ENCODE assay signal across 15 cellular contexts in the genomic region with DNA sequence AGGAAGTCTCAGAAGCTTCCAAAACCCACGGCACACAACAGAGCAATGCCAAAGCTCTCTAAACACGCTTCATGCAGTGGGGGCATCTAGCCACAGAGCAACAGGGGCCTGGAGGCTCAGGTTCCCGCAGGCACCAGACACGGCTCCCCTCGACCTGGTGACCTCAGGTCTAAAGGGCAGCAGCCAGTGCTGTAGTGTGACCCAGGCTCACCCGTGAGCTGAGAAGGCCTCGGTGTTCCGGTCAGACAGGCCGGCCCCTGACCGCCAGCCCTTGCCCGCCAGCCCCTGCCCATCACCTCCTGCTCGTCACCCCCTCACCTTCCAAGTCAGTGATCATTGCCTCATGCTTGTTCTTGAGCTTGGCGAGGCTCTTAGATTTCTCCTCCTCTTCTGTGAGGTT. TPM values are rescaled to one million over a fixed set of nuclear protein-coding genes. Genes with fewer than 3 reads are reported as not detected.
DNase-seq lines count a peak whose midpoint lies in the region; ATAC-seq and TF ChIP-seq lines count a peak whose summit lies in the region.
"Had no signal": no experiment of that assay in that cellular context is flagged by ENCODE, and none has a peak within 500 bp of the region (broad histone marks: within the 10 kb centered on the region; RNA-seq: fewer than 3 reads in every experiment).

No MANE protein-coding gene starts in this region.

- CTCF ChIA-PET in MCF 10A (lab: Yijun Ruan, JAX) = interaction anchor here (0.9 to 11.4 kb wide), 9 partner anchors 9 to 188 kb away, joined by 3 to 180 read pairs (median 5); no protein-coding TSS in a partner anchor
- CTCF ChIA-PET in RWPE1 (lab: Yijun Ruan, JAX) = no interaction called here

- no peak overlapping the region for H3K4ac ChIP-seq in mesendoderm (ENCODE audit: low read depth, low read length)

- no peak overlapping the region for H4K5ac ChIP-seq in mesendoderm (ENCODE audit: low read length)

- no peak for TF ChIP-seq POLR2A in breast epithelium (IDR thresholded peaks at IDR 0.05)

- no peaks in the 10 kb centered on the region for H3K9me3 ChIP-seq in breast epithelium

- H3K4me3 ChIP-seq in breast epithelium (no peak overlapping the region), mesendoderm (ENCODE audit: low read length) (no peak overlapping the region)

- H3K9me3 Mint-ChIP-seq in MCF 10A (ENCODE audit: unreplicated experiment) = no peaks in the 10 kb centered on the region
- H3K9me3 Mint-ChIP-seq in stimulated activated naive B cell treated with anti-CD40 and anti-IgM and Interleukin-4, amounts not matched to agents 10 μg/mL and 1 μg/mL and 100 μg/mL, for 72 hours = no peaks in the 10 kb centered on the region
- no peaks in the 10 kb centered on the region for H3K9me3 Mint-ChIP-seq in activated T-helper 2 cell treated with anti-CD3 and anti-CD28 coated beads, Interferon-gamma antibody, Interleukin-2, Interleukin-4, amounts not matched to agents 10 μg/mL and 5 μg/mL and 100 μg/mL, durations not matched to agents 14 hours and 24 hours and 36 hours

- TF ChIP-seq CTCF in breast epithelium (IDR thresholded peaks at IDR 0.05) (no peak), MCF 10A (IDR thresholded peaks at IDR 0.05; ENCODE audit: unreplicated experiment) (no peak), RWPE1 (conservative IDR thresholded peaks at IDR 0.05; ENCODE audit: low read depth) (no peak)

- POLR2A ChIA-PET in MCF 10A (lab: Yijun Ruan, JAX) = interaction anchor here (1.0 to 1.5 kb wide), 2 partner anchors 9 to 19 kb away, joined by 3 read pairs; no protein-coding TSS in a partner anchor
- POLR2A ChIA-PET in RWPE1 (lab: Yijun Ruan, JAX; ENCODE audit: low non-redundant PET) = no interaction called here

- H3K4me1 ChIP-seq in breast epithelium (no peaks in the 10 kb centered on the region), mesendoderm (ENCODE audit: control insufficient read depth, low read depth, low read length) (no peaks in the 10 kb centered on the region)

- no peak overlapping the region for H3K4me2 ChIP-seq in mesendoderm (ENCODE audit: low read length)

- H3K27me3 ChIP-seq in breast epithelium (no peaks in the 10 kb centered on the region), mesendoderm (ENCODE audit: insufficient read depth, low read length, poor library complexity) (no peaks in the 10 kb centered on the region)

- no peak overlapping the region for H2BK120ac ChIP-seq in mesendoderm (ENCODE audit: low read depth, low read length)

- no CpG with 5 or more reads among the region's 13 CpGs for WGBS in mesendoderm (ENCODE audit: extremely low coverage, insufficient coverage, low lambda C conversion rate)

- no peak overlapping the region for H3K56ac ChIP-seq in mesendoderm (ENCODE audit: low read length)

- H2BK15ac ChIP-seq in mesendoderm (replicated peaks; ENCODE audit: low read depth) = no peak overlapping the region

- no peak overlapping the region for H3K9ac ChIP-seq in mesendoderm (ENCODE audit: low read length)

- H3K18ac ChIP-seq in mesendoderm (ENCODE audit: low read length) = no peak overlapping the region

- intact Hi-C loops in breast epithelium (cut with DNase I; ENCODE audit: low total_unique reads) (no loop called here), MCF 10A (cut with micrococcal nuclease) (no loop called here)
- intact Hi-C loops in activated T-helper 2 cell treated with anti-CD3 and anti-CD28 coated beads, Interferon-gamma antibody, Interleukin-2, Interleukin-4, amounts not matched to agents 10 μg/mL and 5 μg/mL and 100 μg/mL, durations not matched to agents 14 hours and 24 hours and 36 hours (cut with micrococcal nuclease) = no loop called here

- peaks cover 10% of the 10 kb centered on the region for H3K79me1 ChIP-seq in mesendoderm (ENCODE audit: low read length)

- no peak for DNase-seq in breast epithelium (ENCODE audit: low spot score in 2 of 2)
- DNase-seq in MCF 10A (ENCODE audit: unreplicated experiment) = no peak
- DNase-seq in RWPE1 (ENCODE audit: low spot score) = no peak
- DNase-seq in left lobe of liver (ENCODE audit: low spot score) = peak; percentile 72
- DNase-seq in stimulated activated naive B cell treated with anti-CD40 and anti-IgM and Interleukin-4, amounts not matched to agents 10 μg/mL and 1 μg/mL and 100 μg/mL, for 72 hours = no peak
- no peak for DNase-seq in activated T-helper 2 cell treated with anti-CD3 and anti-CD28 coated beads, Interferon-gamma antibody, Interleukin-2, Interleukin-4, amounts not matched to agents 10 μg/mL and 5 μg/mL and 100 μg/mL, durations not matched to agents 14 hours and 24 hours and 36 hours (ENCODE audit: low spot score)
- no peak for DNase-seq in mesendoderm
- DNase-seq: GF-D8, KG1, NCI-H1105, NCI-H187 treated with DMSO at 0.1 percent for 48 hours, NCI-H446, PC-3 had no signal

- no peaks in the 10 kb centered on the region for H3K4me1 Mint-ChIP-seq in MCF 10A (ENCODE audit: insufficient read depth, unreplicated experiment)
- peaks cover 15 to 31% of the 10 kb centered on the region in 2 donors for H3K4me1 Mint-ChIP-seq in stimulated activated naive B cell treated with anti-CD40 and anti-IgM and Interleukin-4, amounts not matched to agents 10 μg/mL and 1 μg/mL and 100 μg/mL, for 72 hours
- H3K4me1 Mint-ChIP-seq in activated T-helper 2 cell treated with anti-CD3 and anti-CD28 coated beads, Interferon-gamma antibody, Interleukin-2, Interleukin-4, amounts not matched to agents 10 μg/mL and 5 μg/mL and 100 μg/mL, durations not matched to agents 14 hours and 24 hours and 36 hours (ENCODE audit: low read depth) = peaks cover 8% of the 10 kb centered on the region

- H3K36me3 ChIP-seq in breast epithelium (peaks cover 38% of the 10 kb centered on the region), mesendoderm (ENCODE audit: control insufficient read depth, insufficient read depth, low read length) (peaks cover 61% of the 10 kb centered on the region)

- H3K36me3 Mint-ChIP-seq in MCF 10A (ENCODE audit: insufficient read depth, unreplicated experiment) = peaks cover 96% of the 10 kb centered on the region
- peaks cover 63 to 72% of the 10 kb centered on the region in 2 donors for H3K36me3 Mint-ChIP-seq in stimulated activated naive B cell treated with anti-CD40 and anti-IgM and Interleukin-4, amounts not matched to agents 10 μg/mL and 1 μg/mL and 100 μg/mL, for 72 hours
- H3K36me3 Mint-ChIP-seq in activated T-helper 2 cell treated with anti-CD3 and anti-CD28 coated beads, Interferon-gamma antibody, Interleukin-2, Interleukin-4, amounts not matched to agents 10 μg/mL and 5 μg/mL and 100 μg/mL, durations not matched to agents 14 hours and 24 hours and 36 hours (ENCODE audit: low read depth) = peaks cover 85% of the 10 kb centered on the region

- no peak overlapping the region for H2BK5ac ChIP-seq in mesendoderm (ENCODE audit: low read length)

- H2AK5ac ChIP-seq in mesendoderm (ENCODE audit: low read length) = no peak overlapping the region

- H3K23ac ChIP-seq in mesendoderm (ENCODE audit: low read length) = no peak overlapping the region

- no peak overlapping the region for H4K8ac ChIP-seq in mesendoderm (ENCODE audit: low read depth, low read length)

- no peaks in the 10 kb centered on the region for H3K27me3 Mint-ChIP-seq in MCF 10A (ENCODE audit: insufficient read depth, unreplicated experiment)
- H3K27me3 Mint-ChIP-seq in stimulated activated naive B cell treated with anti-CD40 and anti-IgM and Interleukin-4, amounts not matched to agents 10 μg/mL and 1 μg/mL and 100 μg/mL, for 72 hours = no peaks in the 10 kb centered on the region
- H3K27me3 Mint-ChIP-seq in activated T-helper 2 cell treated with anti-CD3 and anti-CD28 coated beads, Interferon-gamma antibody, Interleukin-2, Interleukin-4, amounts not matched to agents 10 μg/mL and 5 μg/mL and 100 μg/mL, durations not matched to agents 14 hours and 24 hours and 36 hours (ENCODE audit: low read depth) = no peaks in the 10 kb centered on the region

- H3K27ac ChIP-seq in breast epithelium = peak overlapping the region; percentile 22 to 36
- H3K27ac ChIP-seq in RWPE1 = peak overlapping the region; percentile 33
- no peak overlapping the region for H3K27ac ChIP-seq in mesendoderm (ENCODE audit: low read depth, low read length)

- H3K27ac Mint-ChIP-seq in MCF 10A (ENCODE audit: low read depth, unreplicated experiment) = no peak overlapping the region
- peak overlapping the region; percentile 37 for H3K27ac Mint-ChIP-seq in stimulated activated naive B cell treated with anti-CD40 and anti-IgM and Interleukin-4, amounts not matched to agents 10 μg/mL and 1 μg/mL and 100 μg/mL, for 72 hours
- H3K27ac Mint-ChIP-seq in activated T-helper 2 cell treated with anti-CD3 and anti-CD28 coated beads, Interferon-gamma antibody, Interleukin-2, Interleukin-4, amounts not matched to agents 10 μg/mL and 5 μg/mL and 100 μg/mL, durations not matched to agents 14 hours and 24 hours and 36 hours = no peak overlapping the region

- H3K79me2 ChIP-seq in mesendoderm (ENCODE audit: control insufficient read depth, insufficient read depth, low read length) = no peaks in the 10 kb centered on the region

- ATAC-seq in left lobe of liver (peak; percentile 75), GM18873 (IDR thresholded peaks at IDR 0.05; ENCODE audit: low FRiP score, unreplicated experiment) (no peak)
- ATAC-seq in stimulated activated naive B cell treated with anti-CD40 and anti-IgM and Interleukin-4, amounts not matched to agents 10 μg/mL and 1 μg/mL and 100 μg/mL, for 72 hours (replicated peaks) = no peak
- ATAC-seq: PC-3 had no signal

- no peak overlapping the region for H3K4me3 Mint-ChIP-seq in MCF 10A (ENCODE audit: unreplicated experiment)
- no peak overlapping the region for H3K4me3 Mint-ChIP-seq in stimulated activated naive B cell treated with anti-CD40 and anti-IgM and Interleukin-4, amounts not matched to agents 10 μg/mL and 1 μg/mL and 100 μg/mL, for 72 hours
- H3K4me3 Mint-ChIP-seq in activated T-helper 2 cell treated with anti-CD3 and anti-CD28 coated beads, Interferon-gamma antibody, Interleukin-2, Interleukin-4, amounts not matched to agents 10 μg/mL and 5 μg/mL and 100 μg/mL, durations not matched to agents 14 hours and 24 hours and 36 hours (ENCODE audit: low read depth) = no peak overlapping the region

- no TSS peak for BruUV-seq in MCF 10A (replicated peaks; lab: Mats Ljungman, UMichigan)

RNA-seq across cellular contexts. Expression of gene APOL1, which starts 45.7 kb away (rescaled TPM):
- total RNA-seq in breast epithelium (10 to 100 TPM in 2 of 3 donors, 1 to 10 TPM in 1; 5.9 to 38.3 (median 22.2) TPM), MCF 10A (2022) (0.14 and 0.69 TPM in 2 replicates), left lobe of liver (99.8 TPM)
- 28.5 and 31.5 TPM in 2 replicates for total RNA-seq in activated T-helper 2 cell treated with anti-CD3 and anti-CD28 coated beads, Interferon-gamma antibody, Interleukin-2, Interleukin-4, amounts not matched to agents 10 μg/mL and 5 μg/mL and 100 μg/mL, durations not matched to agents 14 hours and 24 hours and 36 hours
- not detected for polyA plus RNA-seq in mesendoderm (2013, experiment 1 of 2)
- polyA plus RNA-seq in mesendoderm (2013, experiment 2 of 2) = not detected
- total RNA-seq: H1, PC-3 had no signal
- polyA plus RNA-seq: H1 had no signal

RNA-seq across cellular contexts. Expression of gene APOL2, which starts 59.3 kb away (rescaled TPM):
- total RNA-seq in breast epithelium (100 to 1,000 TPM in 1 of 3 donors, 10 to 100 TPM in 2; 50.4 to 112 (median 73.8) TPM), MCF 10A (2022) (16.0 and 38.7 TPM in 2 replicates), left lobe of liver (44.4 TPM)
- total RNA-seq in activated T-helper 2 cell treated with anti-CD3 and anti-CD28 coated beads, Interferon-gamma antibody, Interleukin-2, Interleukin-4, amounts not matched to agents 10 μg/mL and 5 μg/mL and 100 μg/mL, durations not matched to agents 14 hours and 24 hours and 36 hours = 54.7 and 55.4 TPM in 2 replicates
- 3.8 TPM for polyA plus RNA-seq in mesendoderm (2013, experiment 1 of 2)
- polyA plus RNA-seq in mesendoderm (2013, experiment 2 of 2) = 4.1 TPM
